Comparison of ENCODE assay signal across 17 cellular contexts in the genomic region with DNA sequence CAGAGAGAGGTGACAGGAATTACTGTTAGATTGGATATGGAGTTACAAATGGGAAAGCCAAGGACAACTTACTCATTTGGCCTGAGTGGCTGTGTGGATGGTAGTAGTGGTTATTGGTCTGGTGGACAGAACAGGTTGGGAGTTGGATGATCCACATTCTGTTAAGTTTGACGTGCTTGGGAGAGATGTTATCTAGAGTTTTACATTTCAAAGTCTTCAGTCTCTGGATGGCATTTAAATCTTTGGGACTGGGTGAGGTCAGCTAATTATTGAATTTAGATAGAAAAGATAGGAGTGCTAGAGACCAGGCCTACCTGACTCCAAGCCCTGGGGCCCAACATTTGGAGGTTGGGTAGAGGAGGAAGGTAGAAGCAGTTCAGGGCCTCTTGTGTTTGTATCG.
"Had no signal": no experiment of that assay in that cellular context is flagged by ENCODE, and none has a peak within 500 bp of the region (broad histone marks: within the 10 kb centered on the region; RNA-seq: fewer than 3 reads in every experiment).

No MANE protein-coding gene starts in this region.

- H3K4me3 Mint-ChIP-seq: activated B cell treated with CpG ODN at 0.5 μM for 24 hours; nephron; T-helper 1 cell treated with Interleukin-12 subunit alpha and Interleukin-12 subunit beta and Interleukin-4 antibody, amounts not matched to agents 30 μg/mL and 1 μg/mL, for 36 hours had no signal

- ATAC-seq: heart left ventricle, left lobe of liver, sciatic nerve had no signal

- H3K27me3 Mint-ChIP-seq: activated B cell treated with CpG ODN at 0.5 μM for 24 hours had no signal

- H3K4me3 ChIP-seq: adrenal gland, colonic mucosa, heart left ventricle, testis had no signal

- H3K27ac Mint-ChIP-seq: activated B cell treated with CpG ODN at 0.5 μM for 24 hours; activated T-cell treated with anti-CD3 and anti-CD28 coated beads, Interleukin-2, amount 50 U/mL, for 72 hours; nephron; T-helper 1 cell treated with Interleukin-12 subunit alpha and Interleukin-12 subunit beta and Interleukin-4 antibody, amounts not matched to agents 30 μg/mL and 1 μg/mL, for 36 hours had no signal

- DNase-seq: activated B cell treated with CpG ODN at 0.5 μM for 24 hours; activated CD4-positive, alpha-beta T cell treated with anti-CD3 and anti-CD28 coated beads, Interleukin-2, amount 50 U/mL, for 1 hour; activated naive CD4-positive, alpha-beta T cell; activated T-cell treated with anti-CD3 and anti-CD28 coated beads, Interleukin-2, amount 50 U/mL, for 72 hours; adrenal gland; colonic mucosa; effector CD4-positive, alpha-beta T cell; heart left ventricle; mesenchymal stem cell; occipital lobe; stimulated activated CD4-positive, alpha-beta T cell treated with anti-CD3 and anti-CD28 coated beads, Interleukin-12 subunit alpha, Interleukin-12 subunit beta, amount 100 ng/mL, for 4 hours; stimulated activated naive CD4-positive, alpha-beta T cell treated with Interleukin-2 at 50 U/mL for 16 hours; testis had no signal

- H3K9me3 Mint-ChIP-seq: activated B cell treated with CpG ODN at 0.5 μM for 24 hours, nephron had no signal
